In genomic region chr1:19481826-19482398, GRCh38 we compare ENCODE assay signal across 8 cellular contexts. TPM values are rescaled to one million over a fixed set of nuclear protein-coding genes. Genes with fewer than 3 reads are reported as not detected.
A peak's percentile ranks its signal among the peaks of the same experiment; 100 is the strongest.
DNase-seq lines count a peak whose midpoint lies in the region; ATAC-seq and TF ChIP-seq lines count a peak whose summit lies in the region.
"Had no signal": no experiment of that assay in that cellular context is flagged by ENCODE, and none has a peak within 500 bp of the region (broad histone marks: within the 10 kb centered on the region; RNA-seq: fewer than 3 reads in every experiment).

No MANE protein-coding gene starts in this region.

- CTCF ChIA-PET in PC-3 (lab: Charles Lee), result interaction anchor here (0.5 kb wide), 1 partner anchor 363 kb away, joined by 3 read pairs; no protein-coding TSS in a partner anchor

- no TSS peak for BruUV-seq in PC-3 (replicated peaks; lab: Mats Ljungman, UMichigan)

- TF ChIP-seq CTCF in GM23338 (conservative IDR thresholded peaks at IDR 0.05; ENCODE audit: low read depth in 2 of 2) (no peak), PC-3 (conservative IDR thresholded peaks at IDR 0.05; ENCODE audit: low read depth, low read length) (no peak), esophagus squamous epithelium (IDR thresholded peaks at IDR 0.05) (no peak), parathyroid adenoma (IDR thresholded peaks at IDR 0.05) (no peak), suprapubic skin (IDR thresholded peaks at IDR 0.05) (no peak)

- POLR2A ChIA-PET in PC-3 (lab: Charles Lee; ENCODE audit: unreplicated experiment), result no interaction called here

- H3F3A ChIP-seq in GM23338 (replicated peaks; ENCODE audit: low read depth) (peaks cover 17% of the 10 kb centered on the region), PC-3 (ENCODE audit: low read length, unreplicated experiment) (no peaks in the 10 kb centered on the region)

- H3K36me3 Mint-ChIP-seq in GM23338 (ENCODE audit: low read depth), result peaks cover 36% of the 10 kb centered on the region

- H3K9me3 ChIP-seq in PC-3 (ENCODE audit: low read length) (no peaks in the 10 kb centered on the region), esophagus squamous epithelium (no peaks in the 10 kb centered on the region), parathyroid adenoma (ENCODE audit: control insufficient read depth, low read length) (no peaks in the 10 kb centered on the region), suprapubic skin (no peaks in the 10 kb centered on the region)

- H3K4me2 ChIP-seq in GM23338, result peak overlapping the region; percentile 93
- peak overlapping the region; percentile 99 for H3K4me2 ChIP-seq in PC-3 (ENCODE audit: low read length)
- peak overlapping the region; percentile 13 for H3K4me2 ChIP-seq in parathyroid adenoma (ENCODE audit: low read length)

- H2AFZ ChIP-seq in GM23338 (no peak overlapping the region), PC-3 (ENCODE audit: low read length) (no peak overlapping the region), parathyroid adenoma (no peak overlapping the region)

- intact Hi-C loops in PC-3 (cut with micrococcal nuclease), result loop anchor here (2.0 to 10.0 kb wide), 3 partner anchors 47 to 165 kb away; no protein-coding TSS in a partner anchor
- intact Hi-C loops in esophagus squamous epithelium (cut with DNase I), result loop anchor here (10.0 kb wide), 2 partner anchors 87 to 173 kb away; no protein-coding TSS in a partner anchor

- H4K20me1 ChIP-seq in GM23338 (replicated peaks; ENCODE audit: insufficient read depth), result peaks cover 52% of the 10 kb centered on the region
- peaks cover 73% of the 10 kb centered on the region for H4K20me1 ChIP-seq in PC-3 (ENCODE audit: low read length)

- H3K79me2 ChIP-seq in GM23338 (replicated peaks; ENCODE audit: insufficient read depth) (peaks cover 88% of the 10 kb centered on the region), PC-3 (ENCODE audit: low read length) (peaks cover 84% of the 10 kb centered on the region), parathyroid adenoma (peaks cover 74% of the 10 kb centered on the region)

- H3K9ac ChIP-seq in PC-3 (ENCODE audit: low read length) (no peak overlapping the region), parathyroid adenoma (no peak overlapping the region)

- H3K4me3 ChIP-seq in GM23338 (peak overlapping the region; percentile 97), PC-3 (ENCODE audit: low read length) (no peak overlapping the region; the same call in 1 of the 2 replicates), esophagus squamous epithelium (peak overlapping the region in 1 of 4 donors; percentile 1), parathyroid adenoma (ENCODE audit: low read depth, low read length) (no peak overlapping the region), suprapubic skin (no peak overlapping the region)

- TF ChIP-seq POLR2A in esophagus squamous epithelium (IDR thresholded peaks at IDR 0.05) (no peak), suprapubic skin (IDR thresholded peaks at IDR 0.05) (no peak)

- WGBS in esophagus squamous epithelium, 2 donors, result 64 to 66% methylated on average over 4 of the region's 4 CpGs
- 48% methylated on average over 4 of the region's 4 CpGs for WGBS in suprapubic skin

- H3K4me3 Mint-ChIP-seq in GM23338, result peak overlapping the region; percentile 95

- DNase-seq in GM23338 (ENCODE audit: low spot score) (peak; percentile 78), PC-3 (no peak), esophagus squamous epithelium (lab: John Stamatoyannopoulos, UW) (no peak), suprapubic skin (ENCODE audit: low spot score in 2 of 2) (no peak), NCI-H748 treated with DMSO at 0.1 percent for 48 hours (lab: John Stamatoyannopoulos, UW) (no peak)
- no peak for DNase-seq in stimulated activated CD4-positive, alpha-beta T cell treated with anti-CD3 and anti-CD28 coated beads, Interleukin-15, amount 100 ng/mL, for 24 hours
- DNase-seq: DMS79 treated with DMSO at 0.1 percent for 48 hours had no signal

- H3K36me3 ChIP-seq in GM23338 (ENCODE audit: insufficient read depth) (no peaks in the 10 kb centered on the region), PC-3 (ENCODE audit: low read depth, low read length) (peaks cover 4% of the 10 kb centered on the region; the same call in 1 of the 2 replicates), esophagus squamous epithelium (peaks cover 0 to 29% (median 0%) of the 10 kb centered on the region in 3 donors), parathyroid adenoma (ENCODE audit: control insufficient read depth, insufficient read depth, low read length) (no peaks in the 10 kb centered on the region), suprapubic skin (no peaks in the 10 kb centered on the region)

- peak overlapping the region; percentile 94 for H3K27ac Mint-ChIP-seq in GM23338

- H3K9me2 ChIP-seq in GM23338 (ENCODE audit: insufficient read depth) (no peaks in the 10 kb centered on the region), PC-3 (replicated peaks; ENCODE audit: low read length) (no peaks in the 10 kb centered on the region)

- H3K9me3 Mint-ChIP-seq in GM23338, result no peaks in the 10 kb centered on the region

- peaks cover 77% of the 10 kb centered on the region for H3K4me1 Mint-ChIP-seq in GM23338

- H3K27me3 Mint-ChIP-seq in GM23338 (ENCODE audit: insufficient read depth, low read depth, poor library complexity), result peaks cover 24% of the 10 kb centered on the region

- peak; percentile 12 for ATAC-seq in GM23338
- ATAC-seq in PC-3, result no peak

- H3K27ac ChIP-seq in GM23338 (ENCODE audit: low read depth), result peak overlapping the region; percentile 65; the same call in 1 of the 2 replicates
- H3K27ac ChIP-seq in PC-3 (ENCODE audit: low read length), result no peak overlapping the region
- peak overlapping the region in 3 of 4 donors; percentile 18 to 100 (median 99) for H3K27ac ChIP-seq in esophagus squamous epithelium
- H3K27ac ChIP-seq in parathyroid adenoma, result no peak overlapping the region
- no peak overlapping the region for H3K27ac ChIP-seq in suprapubic skin

- TF ChIP-seq EP300 in suprapubic skin (IDR thresholded peaks at IDR 0.05), result no peak

- H3K4me1 ChIP-seq in GM23338 (ENCODE audit: insufficient read depth) (peaks cover 64% of the 10 kb centered on the region), PC-3 (ENCODE audit: insufficient read depth, low read length) (peaks cover 34% of the 10 kb centered on the region), esophagus squamous epithelium (peaks cover 58 to 88% (median 78%) of the 10 kb centered on the region in 3 donors), parathyroid adenoma (peaks cover 8% of the 10 kb centered on the region), suprapubic skin (peaks cover 89% of the 10 kb centered on the region)

- H3K27me3 ChIP-seq in GM23338 (ENCODE audit: insufficient read depth) (no peaks in the 10 kb centered on the region), PC-3 (ENCODE audit: low read length) (no peaks in the 10 kb centered on the region), esophagus squamous epithelium (no peaks in the 10 kb centered on the region), parathyroid adenoma (ENCODE audit: control insufficient read depth, insufficient read depth, low read length) (no peaks in the 10 kb centered on the region), suprapubic skin (no peaks in the 10 kb centered on the region)

TF ChIP-seq in GM23338, 12 proteins besides CTCF, POLR2A, EP300 and RAD21:
- TF ChIP-seq EZH2phosphoT487 (IDR thresholded peaks at IDR 0.05; ENCODE audit: unreplicated experiment) (no peak), POLR2AphosphoS5 (IDR thresholded peaks at IDR 0.05; ENCODE audit: low read depth) (peak; percentile 26; the same call in 1 of the 2 replicates), NANOG (IDR thresholded peaks at IDR 0.05; ENCODE audit: borderline replicate concordance) (peak; percentile 76; the same call in 1 of the 2 replicates), JUNB (IDR thresholded peaks at IDR 0.05; ENCODE audit: unreplicated experiment) (no peak), CREB1 (CRISPR knock-in tag; IDR thresholded peaks at IDR 0.05; ENCODE audit: low read depth) (no peak), EZH2 (IDR thresholded peaks at IDR 0.05; ENCODE audit: low read depth, unreplicated experiment) (no peak)
- TF ChIP-seq, protein P1, sequence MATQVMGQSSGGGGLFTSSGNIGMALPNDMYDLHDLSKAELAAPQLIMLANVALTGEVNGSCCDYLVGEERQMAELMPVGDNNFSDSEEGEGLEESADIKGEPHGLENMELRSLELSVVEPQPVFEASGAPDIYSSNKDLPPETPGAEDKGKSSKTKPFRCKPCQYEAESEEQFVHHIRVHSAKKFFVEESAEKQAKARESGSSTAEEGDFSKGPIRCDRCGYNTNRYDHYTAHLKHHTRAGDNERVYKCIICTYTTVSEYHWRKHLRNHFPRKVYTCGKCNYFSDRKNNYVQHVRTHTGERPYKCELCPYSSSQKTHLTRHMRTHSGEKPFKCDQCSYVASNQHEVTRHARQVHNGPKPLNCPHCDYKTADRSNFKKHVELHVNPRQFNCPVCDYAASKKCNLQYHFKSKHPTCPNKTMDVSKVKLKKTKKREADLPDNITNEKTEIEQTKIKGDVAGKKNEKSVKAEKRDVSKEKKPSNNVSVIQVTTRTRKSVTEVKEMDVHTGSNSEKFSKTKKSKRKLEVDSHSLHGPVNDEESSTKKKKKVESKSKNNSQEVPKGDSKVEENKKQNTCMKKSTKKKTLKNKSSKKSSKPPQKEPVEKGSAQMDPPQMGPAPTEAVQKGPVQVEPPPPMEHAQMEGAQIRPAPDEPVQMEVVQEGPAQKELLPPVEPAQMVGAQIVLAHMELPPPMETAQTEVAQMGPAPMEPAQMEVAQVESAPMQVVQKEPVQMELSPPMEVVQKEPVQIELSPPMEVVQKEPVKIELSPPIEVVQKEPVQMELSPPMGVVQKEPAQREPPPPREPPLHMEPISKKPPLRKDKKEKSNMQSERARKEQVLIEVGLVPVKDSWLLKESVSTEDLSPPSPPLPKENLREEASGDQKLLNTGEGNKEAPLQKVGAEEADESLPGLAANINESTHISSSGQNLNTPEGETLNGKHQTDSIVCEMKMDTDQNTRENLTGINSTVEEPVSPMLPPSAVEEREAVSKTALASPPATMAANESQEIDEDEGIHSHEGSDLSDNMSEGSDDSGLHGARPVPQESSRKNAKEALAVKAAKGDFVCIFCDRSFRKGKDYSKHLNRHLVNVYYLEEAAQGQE (IDR thresholded peaks at IDR 0.05; ENCODE audit: unreplicated experiment), result no peak

RNA-seq across cellular contexts. Expression of gene CAPZB, which starts 3.4 kb away (rescaled TPM):
- total RNA-seq in GM23338 (2014; rRNA removed; shearing (Covaris generic)), result 183 and 195 TPM in 2 replicates
- polyA plus RNA-seq in GM23338 (2016; fragmentation: Nextera tagmentation; extraction: Ambion mirVana), result 320 and 348 TPM in 2 replicates
- 86.7 and 94.3 TPM in 2 replicates for total RNA-seq in PC-3 (2014; rRNA removed)
- total RNA-seq in esophagus squamous epithelium, result 100 to 1,000 TPM in 3 of 4 donors, 10 to 100 TPM in 1; 89.4 to 146 (median 126) TPM
- 100 to 1,000 TPM; 101 to 130 (median 126) TPM for total RNA-seq in suprapubic skin

Comparison
In these comparisons a context has a peak if more than half of its experiments do, and no peak if none do; other contexts are left out.
1. H3K27ac ChIP-seq: peak in GM23338 (single experiment) and esophagus squamous epithelium (3 of 4); none in PC-3 (single experiment), parathyroid adenoma (single experiment) and suprapubic skin (single experiment).
2. H3K4me2 ChIP-seq: peak in every context shown above with its lines; median percentile 99 in PC-3; 93 in GM23338; 13 in parathyroid adenoma.